ENCODE assay signal across 8 cellular contexts in the genomic region with DNA sequence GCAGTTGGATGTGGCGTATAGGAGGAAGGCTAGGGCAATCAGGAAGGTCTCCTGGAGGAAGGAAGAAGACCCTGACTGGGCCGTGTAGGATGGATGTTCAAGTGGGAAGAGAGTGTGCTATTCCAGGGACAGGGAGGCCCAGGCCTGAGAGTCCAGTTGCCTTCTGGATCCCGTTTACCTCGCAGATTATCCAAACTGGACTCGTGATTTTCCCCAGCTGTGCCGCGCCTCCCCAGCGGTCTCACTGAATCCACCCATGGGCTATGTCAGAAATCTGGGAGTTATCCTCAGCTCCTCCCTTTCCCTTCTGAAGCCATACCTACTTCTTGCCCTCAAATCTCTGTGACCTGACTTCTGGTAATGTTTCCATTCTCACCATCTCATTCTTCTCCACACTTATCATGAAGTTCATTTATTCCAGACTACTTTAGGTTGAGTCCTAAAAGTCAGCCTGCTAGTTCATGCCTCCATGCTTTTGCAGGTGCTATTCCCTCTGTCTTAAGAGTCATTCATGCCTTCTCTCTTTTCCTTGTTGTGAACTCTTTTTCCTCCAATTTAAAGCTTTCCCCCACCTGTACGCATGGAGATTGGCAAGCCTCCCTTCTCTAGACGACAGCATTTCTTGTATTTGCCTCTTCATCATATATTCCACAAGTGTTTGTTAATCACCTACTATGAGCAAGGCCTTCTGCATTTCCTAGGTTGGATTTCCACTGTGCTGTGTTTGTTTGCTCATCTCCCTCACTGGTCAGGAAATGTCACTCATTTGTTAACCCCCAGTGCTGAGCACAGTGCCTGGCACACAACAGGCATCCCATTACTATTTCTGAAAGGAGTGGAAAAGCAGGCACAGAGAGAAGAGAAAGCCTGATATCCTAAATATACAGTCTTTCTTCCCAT. TPM values are rescaled to one million over a fixed set of nuclear protein-coding genes. Genes with fewer than 3 reads are reported as not detected.
DNase-seq lines count a peak whose midpoint lies in the region; ATAC-seq and TF ChIP-seq lines count a peak whose summit lies in the region.

No MANE protein-coding gene starts in this region.

- H3K4me1 ChIP-seq in skeletal muscle tissue (ENCODE audit: control insufficient read depth in 3 of 3, insufficient read depth in 3 of 3, low read length in 3 of 3): peaks cover 57 to 80% (median 75%) of the 10 kb centered on the region in 3 donors

- TF ChIP-seq CTCF in GM12875 (IDR thresholded peaks at IDR 0.05; ENCODE audit: borderline replicate concordance, insufficient read depth, low read depth, low read length): no peak
- no peak for TF ChIP-seq CTCF in WI38 (IDR thresholded peaks at IDR 0.05; ENCODE audit: low read depth, low read length)

- H3K27me3 ChIP-seq in skeletal muscle tissue (ENCODE audit: control insufficient read depth in 3 of 3, insufficient read depth in 3 of 3, low read length in 3 of 3): no peaks in the 10 kb centered on the region

- DNase-seq in left ventricle myocardium superior (no peak), foreskin melanocyte (no peak), nucleus accumbens (lab: John Stamatoyannopoulos, UW) (no peak), T1000 (lab: John Stamatoyannopoulos, UW) (no peak), hippocampal formation (lab: John Stamatoyannopoulos, UW) (no peak)

- H3K9ac ChIP-seq in skeletal muscle tissue (ENCODE audit: low read depth in 1 of 3, low read length in 3 of 3): peak overlapping the region; percentile 87 to 100 (median 100)

- intact Hi-C loops in left ventricle myocardium superior (cut with micrococcal nuclease): loop anchor here (5.0 kb wide), 1 partner anchor 66 kb away; a partner anchor contains a TSS

- no peaks in the 10 kb centered on the region for H3K36me3 ChIP-seq in skeletal muscle tissue (ENCODE audit: control insufficient read depth in 3 of 3, insufficient read depth in 3 of 3, low read length in 3 of 3)

- no peaks in the 10 kb centered on the region for H3K9me3 ChIP-seq in skeletal muscle tissue (ENCODE audit: control insufficient read depth in 3 of 3, low read length in 3 of 3)

- H3K4me3 ChIP-seq in GM12875 (ENCODE audit: low read depth, low read length) (peak overlapping the region; percentile 63), WI38 (ENCODE audit: low read depth, low read length) (peak overlapping the region; percentile 88), skeletal muscle tissue (ENCODE audit: low read length in 3 of 3) (peak overlapping the region; percentile 93 to 94 (median 94))

- ATAC-seq in left ventricle myocardium superior: peak; percentile 13

- H3K27ac ChIP-seq in skeletal muscle tissue (ENCODE audit: low read depth, low read length): peak overlapping the region; percentile 99

RNA-seq across cellular contexts. Expression of a gene that starts 2.7 kb away (rescaled TPM):
- total RNA-seq in left ventricle myocardium superior (1.5 TPM), skeletal muscle tissue (1.6 TPM)
